In the genomic region with DNA sequence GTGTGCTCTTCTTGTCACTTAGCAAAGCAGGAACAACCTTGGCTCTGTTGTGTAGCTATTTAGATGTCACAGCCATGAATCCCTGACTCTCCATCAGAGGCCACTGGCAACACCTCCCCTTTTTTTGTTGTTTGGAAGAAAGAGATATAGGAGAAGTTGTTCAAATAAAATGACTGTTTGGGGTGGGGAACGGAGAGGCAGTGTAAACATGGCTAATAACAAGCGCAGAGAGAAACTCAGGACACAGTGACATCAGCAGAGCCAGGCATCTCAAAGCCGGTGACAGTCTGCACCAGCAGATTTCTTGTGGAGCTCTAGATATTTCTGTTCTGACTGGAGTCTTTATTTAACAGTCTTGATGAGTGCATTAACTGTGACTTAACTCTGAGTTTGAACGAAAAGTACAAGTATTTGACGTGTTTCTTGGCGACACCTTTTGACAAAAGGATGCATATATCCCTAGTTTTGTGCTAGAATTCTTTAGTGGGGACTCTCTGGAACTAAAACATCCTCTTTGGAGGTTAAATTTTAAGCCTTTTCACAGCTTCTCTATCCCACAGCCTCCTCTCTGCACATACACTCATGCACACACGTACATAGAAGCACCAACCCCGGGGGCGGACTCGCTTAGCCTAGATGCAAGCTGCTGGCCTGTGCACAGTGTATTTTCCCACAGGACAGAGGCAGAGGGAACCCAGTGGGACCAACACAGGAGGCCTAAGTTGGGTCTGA, we compare ENCODE assay signal across 1 cellular context.
TF ChIP-seq lines count a peak whose summit lies in the region.

No MANE protein-coding gene starts in this region.

TF ChIP-seq in HepG2, 621 proteins besides CTCF, POLR2A, EP300 and RAD21 (continued from another document and continues in another):
- TF ChIP-seq ZNF18 (CRISPR knock-in tag; IDR thresholded peaks at IDR 0.05; ENCODE audit: insufficient replicate concordance) (no peak), ZBTB34 (CRISPR knock-in tag; IDR thresholded peaks at IDR 0.05) (no peak), AKNA (CRISPR knock-in tag; IDR thresholded peaks at IDR 0.05; ENCODE audit: borderline replicate concordance) (no peak), ZNF263 (CRISPR knock-in tag; IDR thresholded peaks at IDR 0.05) (no peak), ZNF577 (CRISPR knock-in tag; IDR thresholded peaks at IDR 0.05; ENCODE audit: borderline replicate concordance, low read depth) (no peak), HIVEP1 (CRISPR knock-in tag; IDR thresholded peaks at IDR 0.05) (no peak), ZNF761 (CRISPR knock-in tag; conservative IDR thresholded peaks at IDR 0.05) (no peak), ZUFSP (CRISPR knock-in tag; IDR thresholded peaks at IDR 0.05; ENCODE audit: borderline replicate concordance) (no peak), ZNF550 (CRISPR knock-in tag; IDR thresholded peaks at IDR 0.05; ENCODE audit: borderline replicate concordance) (no peak), RNF2 (conservative IDR thresholded peaks at IDR 0.05; ENCODE audit: low read depth) (no peak), STAT5B (CRISPR knock-in tag; IDR thresholded peaks at IDR 0.05) (no peak), JUN (CRISPR knock-in tag; IDR thresholded peaks at IDR 0.05) (no peak), MIXL1 (CRISPR knock-in tag; IDR thresholded peaks at IDR 0.05) (no peak), ZNF607 (CRISPR knock-in tag; IDR thresholded peaks at IDR 0.05; ENCODE audit: borderline replicate concordance) (no peak), BRCA1 (CRISPR knock-in tag; IDR thresholded peaks at IDR 0.05) (no peak), ISL2 (CRISPR knock-in tag; IDR thresholded peaks at IDR 0.05) (peak; percentile 82), SRY (CRISPR knock-in tag; IDR thresholded peaks at IDR 0.05) (no peak), ZNF557 (CRISPR knock-in tag; IDR thresholded peaks at IDR 0.05) (0 out of 2 replicates have a peak, but pooled peaks have one; percentile 33), FOXO1 (CRISPR knock-in tag; IDR thresholded peaks at IDR 0.05) (peak; percentile 51; the same call in 1 of the 2 replicates), JARID2 (CRISPR knock-in tag; IDR thresholded peaks at IDR 0.05; ENCODE audit: insufficient replicate concordance) (no peak), KLF16 (CRISPR knock-in tag; IDR thresholded peaks at IDR 0.05) (peak in 1 of 2 experiments; percentile 47; a peak in 1 of 4 replicates), KDM1A (CRISPR knock-in tag; IDR thresholded peaks at IDR 0.05) (no peak), MTA1 (CRISPR knock-in tag; IDR thresholded peaks at IDR 0.05; ENCODE audit: borderline replicate concordance) (no peak), MBNL3 (CRISPR knock-in tag; conservative IDR thresholded peaks at IDR 0.05) (no peak), ZNF362 (CRISPR knock-in tag; IDR thresholded peaks at IDR 0.05; ENCODE audit: borderline replicate concordance) (no peak; the same call in 1 of the 2 replicates), ZNF598 (CRISPR knock-in tag; IDR thresholded peaks at IDR 0.05; ENCODE audit: borderline replicate concordance) (no peak), MAZ (IDR thresholded peaks at IDR 0.05; ENCODE audit: borderline replicate concordance, low read depth, low read length) (no peak), MAZ (CRISPR knock-in tag; IDR thresholded peaks at IDR 0.05; ENCODE audit: low read depth) (no peak), ZBTB42 (CRISPR knock-in tag; IDR thresholded peaks at IDR 0.05) (no peak), KLF15 (CRISPR knock-in tag; IDR thresholded peaks at IDR 0.05; ENCODE audit: borderline replicate concordance) (no peak), ZNF17 (CRISPR knock-in tag; IDR thresholded peaks at IDR 0.05) (peak; percentile 44; the same call in 1 of the 2 replicates), NR3C1 (CRISPR knock-in tag; IDR thresholded peaks at IDR 0.05) (no peak), ZBTB7B (CRISPR knock-in tag; IDR thresholded peaks at IDR 0.05) (no peak), ZNF709 (CRISPR knock-in tag; IDR thresholded peaks at IDR 0.05) (no peak)
- TF ChIP-seq, protein P1, sequence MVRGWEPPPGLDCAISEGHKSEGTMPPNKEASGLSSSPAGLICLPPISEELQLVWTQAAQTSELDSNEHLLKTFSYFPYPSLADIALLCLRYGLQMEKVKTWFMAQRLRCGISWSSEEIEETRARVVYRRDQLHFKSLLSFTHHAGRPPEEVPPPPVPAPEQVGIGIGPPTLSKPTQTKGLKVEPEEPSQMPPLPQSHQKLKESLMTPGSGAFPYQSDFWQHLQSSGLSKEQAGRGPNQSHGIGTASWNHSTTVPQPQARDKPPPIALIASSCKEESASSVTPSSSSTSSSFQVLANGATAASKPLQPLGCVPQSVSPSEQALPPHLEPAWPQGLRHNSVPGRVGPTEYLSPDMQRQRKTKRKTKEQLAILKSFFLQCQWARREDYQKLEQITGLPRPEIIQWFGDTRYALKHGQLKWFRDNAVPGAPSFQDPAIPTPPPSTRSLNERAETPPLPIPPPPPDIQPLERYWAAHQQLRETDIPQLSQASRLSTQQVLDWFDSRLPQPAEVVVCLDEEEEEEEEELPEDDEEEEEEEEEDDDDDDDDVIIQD (CRISPR knock-in tag; IDR thresholded peaks at IDR 0.05; ENCODE audit: low read depth) = no peak
- TF ChIP-seq, protein P2, sequence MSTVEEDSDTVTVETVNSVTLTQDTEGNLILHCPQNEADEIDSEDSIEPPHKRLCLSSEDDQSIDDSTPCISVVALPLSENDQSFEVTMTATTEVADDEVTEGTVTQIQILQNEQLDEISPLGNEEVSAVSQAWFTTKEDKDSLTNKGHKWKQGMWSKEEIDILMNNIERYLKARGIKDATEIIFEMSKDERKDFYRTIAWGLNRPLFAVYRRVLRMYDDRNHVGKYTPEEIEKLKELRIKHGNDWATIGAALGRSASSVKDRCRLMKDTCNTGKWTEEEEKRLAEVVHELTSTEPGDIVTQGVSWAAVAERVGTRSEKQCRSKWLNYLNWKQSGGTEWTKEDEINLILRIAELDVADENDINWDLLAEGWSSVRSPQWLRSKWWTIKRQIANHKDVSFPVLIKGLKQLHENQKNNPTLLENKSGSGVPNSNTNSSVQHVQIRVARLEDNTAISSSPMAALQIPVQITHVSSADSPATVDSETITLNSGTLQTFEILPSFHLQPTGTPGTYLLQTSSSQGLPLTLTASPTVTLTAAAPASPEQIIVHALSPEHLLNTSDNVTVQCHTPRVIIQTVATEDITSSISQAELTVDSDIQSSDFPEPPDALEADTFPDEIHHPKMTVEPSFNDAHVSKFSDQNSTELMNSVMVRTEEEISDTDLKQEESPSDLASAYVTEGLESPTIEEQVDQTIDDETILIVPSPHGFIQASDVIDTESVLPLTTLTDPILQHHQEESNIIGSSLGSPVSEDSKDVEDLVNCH (CRISPR knock-in tag; IDR thresholded peaks at IDR 0.05) = no peak
- TF ChIP-seq, protein P3, sequence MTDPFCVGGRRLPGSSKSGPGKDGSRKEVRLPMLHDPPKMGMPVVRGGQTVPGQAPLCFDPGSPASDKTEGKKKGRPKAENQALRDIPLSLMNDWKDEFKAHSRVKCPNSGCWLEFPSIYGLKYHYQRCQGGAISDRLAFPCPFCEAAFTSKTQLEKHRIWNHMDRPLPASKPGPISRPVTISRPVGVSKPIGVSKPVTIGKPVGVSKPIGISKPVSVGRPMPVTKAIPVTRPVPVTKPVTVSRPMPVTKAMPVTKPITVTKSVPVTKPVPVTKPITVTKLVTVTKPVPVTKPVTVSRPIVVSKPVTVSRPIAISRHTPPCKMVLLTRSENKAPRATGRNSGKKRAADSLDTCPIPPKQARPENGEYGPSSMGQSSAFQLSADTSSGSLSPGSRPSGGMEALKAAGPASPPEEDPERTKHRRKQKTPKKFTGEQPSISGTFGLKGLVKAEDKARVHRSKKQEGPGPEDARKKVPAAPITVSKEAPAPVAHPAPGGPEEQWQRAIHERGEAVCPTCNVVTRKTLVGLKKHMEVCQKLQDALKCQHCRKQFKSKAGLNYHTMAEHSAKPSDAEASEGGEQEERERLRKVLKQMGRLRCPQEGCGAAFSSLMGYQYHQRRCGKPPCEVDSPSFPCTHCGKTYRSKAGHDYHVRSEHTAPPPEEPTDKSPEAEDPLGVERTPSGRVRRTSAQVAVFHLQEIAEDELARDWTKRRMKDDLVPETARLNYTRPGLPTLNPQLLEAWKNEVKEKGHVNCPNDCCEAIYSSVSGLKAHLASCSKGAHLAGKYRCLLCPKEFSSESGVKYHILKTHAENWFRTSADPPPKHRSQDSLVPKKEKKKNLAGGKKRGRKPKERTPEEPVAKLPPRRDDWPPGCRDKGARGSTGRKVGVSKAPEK (CRISPR knock-in tag; IDR thresholded peaks at IDR 0.05; ENCODE audit: borderline replicate concordance) = no peak
